8 cellular contexts compared by ENCODE assay signal in the genomic region with DNA sequence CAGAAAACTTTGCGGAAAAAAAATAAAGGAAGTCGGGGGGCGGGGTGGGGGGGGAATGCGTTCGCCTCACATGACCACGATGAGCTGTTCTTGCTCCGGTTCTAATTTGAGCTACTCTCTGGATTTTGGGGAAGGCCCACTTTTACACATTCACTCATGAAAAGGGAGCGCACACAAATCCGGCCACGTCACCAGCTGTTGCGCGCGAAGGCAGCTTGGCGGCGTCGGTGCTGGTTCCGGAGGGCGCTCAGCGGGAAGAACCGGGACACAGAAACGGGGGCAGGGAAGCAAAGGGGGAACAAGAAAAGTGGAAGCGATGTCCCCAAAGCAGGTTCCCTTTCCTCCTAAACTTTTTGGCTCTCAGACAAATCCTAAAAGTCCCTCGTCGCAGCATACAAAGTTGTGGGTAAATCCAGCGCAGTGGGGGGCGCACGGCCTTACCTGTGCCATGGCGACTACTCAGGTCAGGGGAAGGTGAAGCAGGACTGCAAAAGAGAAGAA. TPM values are rescaled to one million over a fixed set of nuclear protein-coding genes. Genes with fewer than 3 reads are reported as not detected.
DNase-seq lines count a peak whose midpoint lies in the region; ATAC-seq, FAIRE-seq and TF ChIP-seq lines count a peak whose summit lies in the region.

No MANE protein-coding gene starts in this region.

- H3K27ac ChIP-seq in ectodermal cell (ENCODE audit: insufficient read depth, low read depth, low read length, poor library complexity, severe bottlenecking): no peak overlapping the region
- peak overlapping the region; percentile 95 to 97 for H3K27ac ChIP-seq in lung (ENCODE audit: low read depth in 1 of 2, low read length in 1 of 2)

- DNase-seq in DMS53 (lab: John Stamatoyannopoulos, UW) (peak; percentile 59), H7 (no peak), NCI-H146 treated with DMSO at 0.1 percent for 48 hours (lab: John Stamatoyannopoulos, UW; ENCODE audit: unreplicated experiment) (peak; percentile 42), lung (ENCODE audit: low spot score) (peak; percentile 78), GM12892 (ENCODE audit: insufficient read length) (no peak)
- DNase-seq in activated CD4-positive, alpha-beta T cell treated with anti-CD3 and anti-CD28 coated beads, Interleukin-2, amount 50 U/mL, for 4 hours: peak; percentile 44 to 52
- DNase-seq in stimulated activated CD4-positive, alpha-beta T cell treated with anti-CD3 and anti-CD28 coated beads, TNF-alpha, amount 100 ng/mL, for 24 hours (ENCODE audit: low read depth in 3 of 3): peak; percentile 34 to 69 (median 41)

- H3K27me3 ChIP-seq in H7 (ENCODE audit: control insufficient read depth, insufficient read depth, low read length): no peaks in the 10 kb centered on the region
- H3K27me3 ChIP-seq in ectodermal cell (ENCODE audit: control insufficient read depth, insufficient read depth, low read length, poor library complexity, severe bottlenecking): no peaks in the 10 kb centered on the region
- no peaks in the 10 kb centered on the region for H3K27me3 ChIP-seq in lung (ENCODE audit: control insufficient read depth, insufficient read depth)

- ATAC-seq in lung (ENCODE audit: insufficient read depth, low FRiP score): peak; percentile 47

- WGBS in ectodermal cell, 2 experiments: 0% methylated on average over 28 of the region's 28 CpGs
- WGBS in lung, 2 donors: 0% methylated on average over 28 of the region's 28 CpGs

- H3K4me3 ChIP-seq in H7 (ENCODE audit: insufficient read depth, low read depth, low read length) (peak overlapping the region; percentile 97), ectodermal cell (ENCODE audit: insufficient read depth, low read depth, low read length) (peak overlapping the region; percentile 77), lung (peak overlapping the region; percentile 72)

- FAIRE-seq in GM12892 (lab: Jason Lieb, UNC): no peak

- TF ChIP-seq POLR2A in GM12892 (IDR thresholded peaks at IDR 0.05; ENCODE audit: low read depth, low read length): no peak

- TF ChIP-seq CTCF in lung (IDR thresholded peaks at IDR 0.05; ENCODE audit: control extremely low read depth, extremely low read depth): no peak

- H3K36me3 ChIP-seq in H7 (replicated peaks; ENCODE audit: control insufficient read depth, insufficient read depth, low read length) (no peaks in the 10 kb centered on the region; the same call in 1 of the 2 replicates), ectodermal cell (ENCODE audit: control insufficient read depth, insufficient read depth, low read length) (no peaks in the 10 kb centered on the region), lung (ENCODE audit: control insufficient read depth in 2 of 2, insufficient read depth in 2 of 2, low read length in 2 of 2) (peaks cover 0 to 1% of the 10 kb centered on the region in 2 donors)

- H3K4me1 ChIP-seq in ectodermal cell (ENCODE audit: control insufficient read depth, insufficient read depth, low read length) (peaks cover 6% of the 10 kb centered on the region), lung (ENCODE audit: control insufficient read depth in 2 of 2, insufficient read depth in 2 of 2, low read length in 2 of 2) (peaks cover 3 to 9% of the 10 kb centered on the region in 2 donors)

- H3K9me3 ChIP-seq in ectodermal cell (ENCODE audit: control insufficient read depth, low read length) (no peaks in the 10 kb centered on the region), lung (ENCODE audit: control insufficient read depth in 2 of 2, insufficient read depth in 1 of 2, low read length in 1 of 2) (no peaks in the 10 kb centered on the region)

RNA-seq across cellular contexts. Expression of a gene that starts 0.6 kb away (rescaled TPM):
- total RNA-seq in H7 (2014; rRNA removed; shearing (Covaris generic)): 256 and 278 TPM in 2 replicates
- 336 TPM for polyA plus RNA-seq in ectodermal cell (2013, experiment 1 of 4)
- polyA plus RNA-seq in ectodermal cell (2013, experiment 2 of 4): 290 TPM
- 216 TPM for polyA plus RNA-seq in ectodermal cell (2013, experiment 3 of 4)
- polyA plus RNA-seq in ectodermal cell (2013, experiment 4 of 4): 225 TPM
- 100 to 1,000 TPM; 250 to 406 TPM for total RNA-seq in lung
- 100 to 1,000 TPM; 440 to 479 TPM for polyA plus RNA-seq in lung
- 144 TPM for polyA plus RNA-seq in GM12892 (2012; ENCODE audit: missing spikeins)

Comparison
In these comparisons a context has a peak if more than half of its experiments do, and no peak if none do; other contexts are left out.
1. DNase-seq: peak in DMS53 (single experiment), NCI-H146 treated with DMSO at 0.1 percent for 48 hours (single experiment), activated CD4-positive, alpha-beta T cell treated with anti-CD3 and anti-CD28 coated beads, Interleukin-2, amount 50 U/mL, for 4 hours (2 of 2), lung (single experiment) and stimulated activated CD4-positive, alpha-beta T cell treated with anti-CD3 and anti-CD28 coated beads, TNF-alpha, amount 100 ng/mL, for 24 hours (3 of 3); none in H7 (single experiment) and GM12892 (single experiment).
2. Peak in every context shown above with its lines, with median percentiles within 50 percentile points of each other: H3K4me3 ChIP-seq.